ENCODE assay signal across 3 cellular contexts in the genomic region with DNA sequence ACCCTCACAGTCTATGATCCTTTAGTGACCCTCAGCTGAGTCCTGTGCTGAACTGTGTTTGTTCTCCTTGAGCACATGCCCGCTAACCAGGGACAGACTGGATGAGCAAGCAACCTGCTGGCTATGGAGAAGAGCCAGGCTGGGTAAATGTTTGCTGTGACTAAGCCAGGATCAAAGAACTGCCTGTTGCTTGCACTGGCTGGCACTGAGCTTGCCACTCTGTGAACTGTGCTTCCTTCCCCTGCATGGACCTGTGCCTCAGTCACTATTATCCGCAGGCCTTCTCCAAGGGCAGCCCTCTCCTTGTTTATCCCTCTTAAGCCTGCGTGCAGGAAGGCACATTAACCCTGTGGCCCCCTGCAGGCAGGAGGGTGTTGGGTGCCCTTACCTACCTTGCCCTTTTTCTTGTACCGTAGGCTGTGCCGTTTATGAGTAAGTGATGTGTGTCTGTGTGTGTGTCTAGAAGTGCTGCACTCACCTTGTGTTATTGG.
TF ChIP-seq lines count a peak whose summit lies in the region.

No MANE protein-coding gene starts in this region.

TF ChIP-seq in A549, 52 proteins besides CTCF, POLR2A, EP300 and RAD21:
- TF ChIP-seq JUNB (IDR thresholded peaks at IDR 0.05), result peak; percentile 46; the same call in 1 of the 2 replicates
- TF ChIP-seq HDAC2 (IDR thresholded peaks at IDR 0.05), result no peak
- no peak for TF ChIP-seq ZNF302 (CRISPR knock-in tag; IDR thresholded peaks at IDR 0.05)
- no peak for TF ChIP-seq CBX8 (IDR thresholded peaks at IDR 0.05)
- TF ChIP-seq KDM5A (IDR thresholded peaks at IDR 0.05), result no peak
- TF ChIP-seq SMC3 (IDR thresholded peaks at IDR 0.05), result no peak
- peak; percentile 57; the same call in 1 of the 2 replicates for TF ChIP-seq FOSL2 (IDR thresholded peaks at IDR 0.05)
- peak; percentile 51 for TF ChIP-seq FOSL2 (CRISPR knock-in tag; IDR thresholded peaks at IDR 0.05)
- no peak for TF ChIP-seq EHF (CRISPR knock-in tag; IDR thresholded peaks at IDR 0.05)
- TF ChIP-seq TFCP2L1 (CRISPR knock-in tag; IDR thresholded peaks at IDR 0.05), result no peak
- 0 out of 4 replicates have a peak, but pooled peaks of 1 of the 2 experiments have one; percentile 13 for TF ChIP-seq CEBPB (IDR thresholded peaks at IDR 0.05)
- TF ChIP-seq MYC (IDR thresholded peaks at IDR 0.05; ENCODE audit: borderline replicate concordance, low read length), result peak; percentile 75; the same call in 1 of the 2 replicates
- TF ChIP-seq POLR2AphosphoS2 (conservative IDR thresholded peaks at IDR 0.05; ENCODE audit: low read length), result no peak
- TF ChIP-seq MAZ (IDR thresholded peaks at IDR 0.05; ENCODE audit: borderline replicate concordance, low read depth, low read length), result no peak
- TF ChIP-seq, protein P1, sequence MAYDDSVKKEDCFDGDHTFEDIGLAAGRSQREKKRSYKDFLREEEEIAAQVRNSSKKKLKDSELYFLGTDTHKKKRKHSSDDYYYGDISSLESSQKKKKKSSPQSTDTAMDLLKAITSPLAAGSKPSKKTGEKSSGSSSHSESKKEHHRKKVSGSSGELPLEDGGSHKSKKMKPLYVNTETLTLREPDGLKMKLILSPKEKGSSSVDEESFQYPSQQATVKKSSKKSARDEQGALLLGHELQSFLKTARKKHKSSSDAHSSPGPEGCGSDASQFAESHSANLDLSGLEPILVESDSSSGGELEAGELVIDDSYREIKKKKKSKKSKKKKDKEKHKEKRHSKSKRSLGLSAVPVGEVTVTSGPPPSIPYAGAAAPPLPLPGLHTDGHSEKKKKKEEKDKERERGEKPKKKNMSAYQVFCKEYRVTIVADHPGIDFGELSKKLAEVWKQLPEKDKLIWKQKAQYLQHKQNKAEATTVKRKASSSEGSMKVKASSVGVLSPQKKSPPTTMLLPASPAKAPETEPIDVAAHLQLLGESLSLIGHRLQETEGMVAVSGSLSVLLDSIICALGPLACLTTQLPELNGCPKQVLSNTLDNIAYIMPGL (CRISPR knock-in tag; IDR thresholded peaks at IDR 0.05; ENCODE audit: borderline replicate concordance), result no peak
- TF ChIP-seq, protein P2, sequence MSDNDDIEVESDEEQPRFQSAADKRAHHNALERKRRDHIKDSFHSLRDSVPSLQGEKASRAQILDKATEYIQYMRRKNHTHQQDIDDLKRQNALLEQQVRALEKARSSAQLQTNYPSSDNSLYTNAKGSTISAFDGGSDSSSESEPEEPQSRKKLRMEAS (IDR thresholded peaks at IDR 0.05), result peak; percentile 82
- no peak for TF ChIP-seq NPAS2 (CRISPR knock-in tag; IDR thresholded peaks at IDR 0.05; ENCODE audit: borderline replicate concordance)
- TF ChIP-seq, protein P3, sequence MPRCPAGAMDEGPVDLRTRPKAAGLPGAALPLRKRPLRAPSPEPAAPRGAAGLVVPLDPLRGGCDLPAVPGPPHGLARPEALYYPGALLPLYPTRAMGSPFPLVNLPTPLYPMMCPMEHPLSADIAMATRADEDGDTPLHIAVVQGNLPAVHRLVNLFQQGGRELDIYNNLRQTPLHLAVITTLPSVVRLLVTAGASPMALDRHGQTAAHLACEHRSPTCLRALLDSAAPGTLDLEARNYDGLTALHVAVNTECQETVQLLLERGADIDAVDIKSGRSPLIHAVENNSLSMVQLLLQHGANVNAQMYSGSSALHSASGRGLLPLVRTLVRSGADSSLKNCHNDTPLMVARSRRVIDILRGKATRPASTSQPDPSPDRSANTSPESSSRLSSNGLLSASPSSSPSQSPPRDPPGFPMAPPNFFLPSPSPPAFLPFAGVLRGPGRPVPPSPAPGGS (IDR thresholded peaks at IDR 0.05), result 0 out of 3 replicates have a peak, but pooled peaks have one; percentile 25
- peak; percentile 25 for TF ChIP-seq MAFK (IDR thresholded peaks at IDR 0.05; ENCODE audit: partially characterized antibody)

TF ChIP-seq in IMR-90, 13 proteins besides CTCF, POLR2A, EP300 and RAD21:
- TF ChIP-seq CHD1 (IDR thresholded peaks at IDR 0.05; ENCODE audit: low read depth, low read length) (no peak), MXI1 (IDR thresholded peaks at IDR 0.05; ENCODE audit: borderline replicate concordance, low read depth, low read length) (no peak), SMC3 (IDR thresholded peaks at IDR 0.05; ENCODE audit: low read depth, low read length) (no peak), FOS (IDR thresholded peaks at IDR 0.05; ENCODE audit: low read depth, low read length) (no peak), MAFK (IDR thresholded peaks at IDR 0.05; ENCODE audit: low read depth, low read length) (no peak), RFX5 (IDR thresholded peaks at IDR 0.05; ENCODE audit: low read depth, low read length) (no peak), RCOR1 (IDR thresholded peaks at IDR 0.05; ENCODE audit: insufficient replicate concordance, low read length) (no peak), MAZ (IDR thresholded peaks at IDR 0.05; ENCODE audit: borderline replicate concordance, low read depth, low read length) (no peak), CEBPB (IDR thresholded peaks at IDR 0.05; ENCODE audit: low read depth, low read length) (no peak)
- TF ChIP-seq, protein P4, sequence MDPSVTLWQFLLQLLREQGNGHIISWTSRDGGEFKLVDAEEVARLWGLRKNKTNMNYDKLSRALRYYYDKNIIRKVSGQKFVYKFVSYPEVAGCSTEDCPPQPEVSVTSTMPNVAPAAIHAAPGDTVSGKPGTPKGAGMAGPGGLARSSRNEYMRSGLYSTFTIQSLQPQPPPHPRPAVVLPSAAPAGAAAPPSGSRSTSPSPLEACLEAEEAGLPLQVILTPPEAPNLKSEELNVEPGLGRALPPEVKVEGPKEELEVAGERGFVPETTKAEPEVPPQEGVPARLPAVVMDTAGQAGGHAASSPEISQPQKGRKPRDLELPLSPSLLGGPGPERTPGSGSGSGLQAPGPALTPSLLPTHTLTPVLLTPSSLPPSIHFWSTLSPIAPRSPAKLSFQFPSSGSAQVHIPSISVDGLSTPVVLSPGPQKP (IDR thresholded peaks at IDR 0.05; ENCODE audit: borderline replicate concordance, low read depth, low read length), result no peak
- TF ChIP-seq, protein P5, sequence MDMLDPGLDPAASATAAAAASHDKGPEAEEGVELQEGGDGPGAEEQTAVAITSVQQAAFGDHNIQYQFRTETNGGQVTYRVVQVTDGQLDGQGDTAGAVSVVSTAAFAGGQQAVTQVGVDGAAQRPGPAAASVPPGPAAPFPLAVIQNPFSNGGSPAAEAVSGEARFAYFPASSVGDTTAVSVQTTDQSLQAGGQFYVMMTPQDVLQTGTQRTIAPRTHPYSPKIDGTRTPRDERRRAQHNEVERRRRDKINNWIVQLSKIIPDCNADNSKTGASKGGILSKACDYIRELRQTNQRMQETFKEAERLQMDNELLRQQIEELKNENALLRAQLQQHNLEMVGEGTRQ (IDR thresholded peaks at IDR 0.05; ENCODE audit: low read depth, low read length), result no peak

TF ChIP-seq in liver, 16 proteins besides CTCF, POLR2A, EP300 and RAD21:
- TF ChIP-seq, protein P6, sequence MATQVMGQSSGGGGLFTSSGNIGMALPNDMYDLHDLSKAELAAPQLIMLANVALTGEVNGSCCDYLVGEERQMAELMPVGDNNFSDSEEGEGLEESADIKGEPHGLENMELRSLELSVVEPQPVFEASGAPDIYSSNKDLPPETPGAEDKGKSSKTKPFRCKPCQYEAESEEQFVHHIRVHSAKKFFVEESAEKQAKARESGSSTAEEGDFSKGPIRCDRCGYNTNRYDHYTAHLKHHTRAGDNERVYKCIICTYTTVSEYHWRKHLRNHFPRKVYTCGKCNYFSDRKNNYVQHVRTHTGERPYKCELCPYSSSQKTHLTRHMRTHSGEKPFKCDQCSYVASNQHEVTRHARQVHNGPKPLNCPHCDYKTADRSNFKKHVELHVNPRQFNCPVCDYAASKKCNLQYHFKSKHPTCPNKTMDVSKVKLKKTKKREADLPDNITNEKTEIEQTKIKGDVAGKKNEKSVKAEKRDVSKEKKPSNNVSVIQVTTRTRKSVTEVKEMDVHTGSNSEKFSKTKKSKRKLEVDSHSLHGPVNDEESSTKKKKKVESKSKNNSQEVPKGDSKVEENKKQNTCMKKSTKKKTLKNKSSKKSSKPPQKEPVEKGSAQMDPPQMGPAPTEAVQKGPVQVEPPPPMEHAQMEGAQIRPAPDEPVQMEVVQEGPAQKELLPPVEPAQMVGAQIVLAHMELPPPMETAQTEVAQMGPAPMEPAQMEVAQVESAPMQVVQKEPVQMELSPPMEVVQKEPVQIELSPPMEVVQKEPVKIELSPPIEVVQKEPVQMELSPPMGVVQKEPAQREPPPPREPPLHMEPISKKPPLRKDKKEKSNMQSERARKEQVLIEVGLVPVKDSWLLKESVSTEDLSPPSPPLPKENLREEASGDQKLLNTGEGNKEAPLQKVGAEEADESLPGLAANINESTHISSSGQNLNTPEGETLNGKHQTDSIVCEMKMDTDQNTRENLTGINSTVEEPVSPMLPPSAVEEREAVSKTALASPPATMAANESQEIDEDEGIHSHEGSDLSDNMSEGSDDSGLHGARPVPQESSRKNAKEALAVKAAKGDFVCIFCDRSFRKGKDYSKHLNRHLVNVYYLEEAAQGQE (IDR thresholded peaks at IDR 0.05), result peak; percentile 53
- TF ChIP-seq HNF4A (conservative IDR thresholded peaks at IDR 0.05) (peak; percentile 69 to 85), HNF4G (IDR thresholded peaks at IDR 0.05) (no peak), GABPA (IDR thresholded peaks at IDR 0.05 in 1 of 2, conservative IDR thresholded peaks at IDR 0.05 in 1 of 2) (peak in 1 of 2 donors; percentile 22), YY1 (IDR thresholded peaks at IDR 0.05) (peak; percentile 29), SP1 (IDR thresholded peaks at IDR 0.05) (peak; percentile 79), FOXA2 (IDR thresholded peaks at IDR 0.05) (no peak), RXRA (IDR thresholded peaks at IDR 0.05) (peak; percentile 93 to 95), JUND (IDR thresholded peaks at IDR 0.05) (peak; percentile 20 to 84), TAF1 (conservative IDR thresholded peaks at IDR 0.05) (peak; percentile 27), NR2F2 (IDR thresholded peaks at IDR 0.05) (no peak), FOXA1 (IDR thresholded peaks at IDR 0.05) (no peak), EGR1 (IDR thresholded peaks at IDR 0.05; ENCODE audit: low read depth in 2 of 2) (no peak)
- TF ChIP-seq, protein P7, sequence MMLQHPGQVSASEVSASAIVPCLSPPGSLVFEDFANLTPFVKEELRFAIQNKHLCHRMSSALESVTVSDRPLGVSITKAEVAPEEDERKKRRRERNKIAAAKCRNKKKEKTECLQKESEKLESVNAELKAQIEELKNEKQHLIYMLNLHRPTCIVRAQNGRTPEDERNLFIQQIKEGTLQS (IDR thresholded peaks at IDR 0.05), result peak; percentile 60
- TF ChIP-seq, protein P8, sequence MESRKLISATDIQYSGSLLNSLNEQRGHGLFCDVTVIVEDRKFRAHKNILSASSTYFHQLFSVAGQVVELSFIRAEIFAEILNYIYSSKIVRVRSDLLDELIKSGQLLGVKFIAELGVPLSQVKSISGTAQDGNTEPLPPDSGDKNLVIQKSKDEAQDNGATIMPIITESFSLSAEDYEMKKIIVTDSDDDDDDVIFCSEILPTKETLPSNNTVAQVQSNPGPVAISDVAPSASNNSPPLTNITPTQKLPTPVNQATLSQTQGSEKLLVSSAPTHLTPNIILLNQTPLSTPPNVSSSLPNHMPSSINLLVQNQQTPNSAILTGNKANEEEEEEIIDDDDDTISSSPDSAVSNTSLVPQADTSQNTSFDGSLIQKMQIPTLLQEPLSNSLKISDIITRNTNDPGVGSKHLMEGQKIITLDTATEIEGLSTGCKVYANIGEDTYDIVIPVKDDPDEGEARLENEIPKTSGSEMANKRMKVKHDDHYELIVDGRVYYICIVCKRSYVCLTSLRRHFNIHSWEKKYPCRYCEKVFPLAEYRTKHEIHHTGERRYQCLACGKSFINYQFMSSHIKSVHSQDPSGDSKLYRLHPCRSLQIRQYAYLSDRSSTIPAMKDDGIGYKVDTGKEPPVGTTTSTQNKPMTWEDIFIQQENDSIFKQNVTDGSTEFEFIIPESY (IDR thresholded peaks at IDR 0.05), result peak; percentile 38
- TF ChIP-seq, protein P2 (IDR thresholded peaks at IDR 0.05), result peak; percentile 85
